ENCODE assay signal across 1 cellular context in the genomic region with DNA sequence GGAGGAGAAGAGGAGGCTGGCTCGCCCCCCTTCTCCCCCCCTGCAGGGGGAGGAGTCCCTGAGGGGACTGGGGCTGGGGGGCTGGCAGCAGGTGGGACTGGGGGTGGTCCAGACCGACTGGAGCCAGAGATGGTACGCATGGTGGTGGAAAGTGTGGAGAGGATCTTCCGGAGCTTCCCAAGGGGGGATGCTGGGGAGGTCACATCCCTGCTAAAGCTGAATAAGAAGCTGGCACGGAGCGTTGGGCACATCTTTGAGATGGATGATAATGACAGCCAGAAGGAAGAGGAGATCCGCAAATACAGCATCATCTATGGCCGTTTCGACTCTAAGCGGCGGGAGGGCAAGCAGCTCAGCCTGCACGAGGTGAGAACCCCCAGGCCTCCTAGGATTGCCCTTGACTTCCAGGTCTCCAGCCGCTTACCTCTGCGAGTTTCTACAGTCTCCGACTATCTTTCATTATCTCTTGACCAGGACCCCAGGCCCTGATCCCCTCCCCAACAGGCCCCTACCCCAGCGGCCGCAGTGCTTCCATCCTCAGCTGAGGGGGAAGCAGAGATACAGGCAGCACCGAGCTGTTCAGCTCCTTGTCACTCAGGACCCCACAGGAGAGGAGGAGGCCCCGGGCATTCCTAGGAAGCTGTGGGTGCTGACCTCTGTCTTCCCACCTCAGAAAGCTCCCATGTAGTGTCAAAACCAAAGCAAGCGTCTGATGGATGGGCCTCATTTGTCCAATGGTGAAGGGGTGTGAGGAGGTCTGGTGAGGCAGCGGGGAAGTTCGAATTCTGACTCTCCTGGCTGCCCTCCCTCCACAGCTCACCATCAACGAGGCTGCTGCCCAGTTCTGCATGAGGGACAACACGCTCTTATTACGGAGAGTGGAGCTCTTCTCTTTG.
TF ChIP-seq lines count a peak whose summit lies in the region.

No MANE protein-coding gene starts in this region.

TF ChIP-seq in HCT116, 20 proteins besides CTCF, POLR2A, EP300 and RAD21 (continued from another document):
- TF ChIP-seq, protein P1, sequence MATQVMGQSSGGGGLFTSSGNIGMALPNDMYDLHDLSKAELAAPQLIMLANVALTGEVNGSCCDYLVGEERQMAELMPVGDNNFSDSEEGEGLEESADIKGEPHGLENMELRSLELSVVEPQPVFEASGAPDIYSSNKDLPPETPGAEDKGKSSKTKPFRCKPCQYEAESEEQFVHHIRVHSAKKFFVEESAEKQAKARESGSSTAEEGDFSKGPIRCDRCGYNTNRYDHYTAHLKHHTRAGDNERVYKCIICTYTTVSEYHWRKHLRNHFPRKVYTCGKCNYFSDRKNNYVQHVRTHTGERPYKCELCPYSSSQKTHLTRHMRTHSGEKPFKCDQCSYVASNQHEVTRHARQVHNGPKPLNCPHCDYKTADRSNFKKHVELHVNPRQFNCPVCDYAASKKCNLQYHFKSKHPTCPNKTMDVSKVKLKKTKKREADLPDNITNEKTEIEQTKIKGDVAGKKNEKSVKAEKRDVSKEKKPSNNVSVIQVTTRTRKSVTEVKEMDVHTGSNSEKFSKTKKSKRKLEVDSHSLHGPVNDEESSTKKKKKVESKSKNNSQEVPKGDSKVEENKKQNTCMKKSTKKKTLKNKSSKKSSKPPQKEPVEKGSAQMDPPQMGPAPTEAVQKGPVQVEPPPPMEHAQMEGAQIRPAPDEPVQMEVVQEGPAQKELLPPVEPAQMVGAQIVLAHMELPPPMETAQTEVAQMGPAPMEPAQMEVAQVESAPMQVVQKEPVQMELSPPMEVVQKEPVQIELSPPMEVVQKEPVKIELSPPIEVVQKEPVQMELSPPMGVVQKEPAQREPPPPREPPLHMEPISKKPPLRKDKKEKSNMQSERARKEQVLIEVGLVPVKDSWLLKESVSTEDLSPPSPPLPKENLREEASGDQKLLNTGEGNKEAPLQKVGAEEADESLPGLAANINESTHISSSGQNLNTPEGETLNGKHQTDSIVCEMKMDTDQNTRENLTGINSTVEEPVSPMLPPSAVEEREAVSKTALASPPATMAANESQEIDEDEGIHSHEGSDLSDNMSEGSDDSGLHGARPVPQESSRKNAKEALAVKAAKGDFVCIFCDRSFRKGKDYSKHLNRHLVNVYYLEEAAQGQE (IDR thresholded peaks at IDR 0.05; ENCODE audit: low read depth): no peak
- no peak for TF ChIP-seq EZH2 (IDR thresholded peaks at IDR 0.05)
